Comparison of ENCODE assay signal across 1 cellular context in genomic region chr7:105830405-105831218, GRCh38.
TF ChIP-seq lines count a peak whose summit lies in the region.

No MANE protein-coding gene starts in this region.

TF ChIP-seq in HepG2, 621 proteins besides CTCF, POLR2A, EP300 and RAD21 (continued from another document and continues in another):
- TF ChIP-seq DNMT3B (CRISPR knock-in tag; conservative IDR thresholded peaks at IDR 0.05) = 0 out of 2 replicates have a peak, but pooled peaks have one; percentile 31
- TF ChIP-seq ZKSCAN8 (CRISPR knock-in tag; IDR thresholded peaks at IDR 0.05; ENCODE audit: borderline replicate concordance) = peak; percentile 38; the same call in 1 of the 2 replicates
- no peak for TF ChIP-seq HES4 (CRISPR knock-in tag; IDR thresholded peaks at IDR 0.05; ENCODE audit: borderline replicate concordance)
- TF ChIP-seq ZNF546 (CRISPR knock-in tag; conservative IDR thresholded peaks at IDR 0.05) = no peak
- no peak for TF ChIP-seq TBL1XR1 (IDR thresholded peaks at IDR 0.05; ENCODE audit: borderline replicate concordance, low read length, partially characterized antibody)
- no peak for TF ChIP-seq KMT2A (CRISPR knock-in tag; IDR thresholded peaks at IDR 0.05)
- peak; percentile 44; the same call in 1 of the 2 replicates for TF ChIP-seq HIC2 (CRISPR knock-in tag; IDR thresholded peaks at IDR 0.05; ENCODE audit: low read depth)
- TF ChIP-seq ONECUT2 (CRISPR knock-in tag; IDR thresholded peaks at IDR 0.05) = no peak
- TF ChIP-seq DNMT1 (CRISPR knock-in tag; IDR thresholded peaks at IDR 0.05) = no peak
- TF ChIP-seq NFAT5 (CRISPR knock-in tag; IDR thresholded peaks at IDR 0.05) = no peak
- peak; percentile 65 for TF ChIP-seq ARID5B (CRISPR knock-in tag; IDR thresholded peaks at IDR 0.05)
- no peak for TF ChIP-seq HMGA1 (CRISPR knock-in tag; conservative IDR thresholded peaks at IDR 0.05)
- TF ChIP-seq ZNF644 (CRISPR knock-in tag; IDR thresholded peaks at IDR 0.05; ENCODE audit: low read depth) = 0 out of 2 replicates have a peak, but pooled peaks have one; percentile 5
- no peak for TF ChIP-seq CREB3 (CRISPR knock-in tag; IDR thresholded peaks at IDR 0.05)
- TF ChIP-seq ZNF264 (CRISPR knock-in tag; IDR thresholded peaks at IDR 0.05) = no peak
- TF ChIP-seq ARNT (IDR thresholded peaks at IDR 0.05) = no peak
- peak; percentile 29; the same call in 1 of the 2 replicates for TF ChIP-seq RXRB (CRISPR knock-in tag; IDR thresholded peaks at IDR 0.05; ENCODE audit: borderline replicate concordance)
- no peak for TF ChIP-seq HIVEP1 (CRISPR knock-in tag; IDR thresholded peaks at IDR 0.05)
- no peak for TF ChIP-seq ZNF326 (CRISPR knock-in tag; IDR thresholded peaks at IDR 0.05; ENCODE audit: borderline replicate concordance)
- TF ChIP-seq ZNF292 (CRISPR knock-in tag; IDR thresholded peaks at IDR 0.05; ENCODE audit: borderline replicate concordance, low read depth) = no peak
- no peak for TF ChIP-seq TRAFD1 (CRISPR knock-in tag; IDR thresholded peaks at IDR 0.05; ENCODE audit: borderline replicate concordance)
- no peak for TF ChIP-seq KAT8 (CRISPR knock-in tag; IDR thresholded peaks at IDR 0.05)
- TF ChIP-seq SOX5 (CRISPR knock-in tag; IDR thresholded peaks at IDR 0.05; ENCODE audit: borderline replicate concordance) = no peak; the same call in 1 of the 2 replicates
- no peak for TF ChIP-seq RXRA (CRISPR knock-in tag; IDR thresholded peaks at IDR 0.05)
- no peak for TF ChIP-seq AFF4 (CRISPR knock-in tag; IDR thresholded peaks at IDR 0.05)
- no peak for TF ChIP-seq SOX6 (IDR thresholded peaks at IDR 0.05)
- TF ChIP-seq SOX6 (CRISPR knock-in tag; IDR thresholded peaks at IDR 0.05) = no peak
- TF ChIP-seq ZBTB43 (CRISPR knock-in tag; conservative IDR thresholded peaks at IDR 0.05) = no peak
- no peak for TF ChIP-seq SALL1 (CRISPR knock-in tag; IDR thresholded peaks at IDR 0.05)
- TF ChIP-seq EZH2 (conservative IDR thresholded peaks at IDR 0.05; ENCODE audit: low read depth, low read length) = no peak
- no peak for TF ChIP-seq ZFP41 (CRISPR knock-in tag; IDR thresholded peaks at IDR 0.05; ENCODE audit: borderline replicate concordance)
- no peak for TF ChIP-seq POLR2G (IDR thresholded peaks at IDR 0.05; ENCODE audit: low read depth, low read length)
- TF ChIP-seq TEAD3 (CRISPR knock-in tag; optimal IDR thresholded peaks at IDR 0.05; ENCODE audit: borderline replicate concordance) = peak; percentile 74
- TF ChIP-seq EED (CRISPR knock-in tag; IDR thresholded peaks at IDR 0.05) = no peak
- no peak for TF ChIP-seq MED8 (CRISPR knock-in tag; IDR thresholded peaks at IDR 0.05; ENCODE audit: insufficient replicate concordance)
- TF ChIP-seq ZNF282 (IDR thresholded peaks at IDR 0.05; ENCODE audit: partially characterized antibody) = no peak
- no peak for TF ChIP-seq ZBTB26 (CRISPR knock-in tag; IDR thresholded peaks at IDR 0.05; ENCODE audit: borderline replicate concordance)
- TF ChIP-seq SKIL (CRISPR knock-in tag; IDR thresholded peaks at IDR 0.05; ENCODE audit: borderline replicate concordance) = no peak
